In the genomic region with DNA sequence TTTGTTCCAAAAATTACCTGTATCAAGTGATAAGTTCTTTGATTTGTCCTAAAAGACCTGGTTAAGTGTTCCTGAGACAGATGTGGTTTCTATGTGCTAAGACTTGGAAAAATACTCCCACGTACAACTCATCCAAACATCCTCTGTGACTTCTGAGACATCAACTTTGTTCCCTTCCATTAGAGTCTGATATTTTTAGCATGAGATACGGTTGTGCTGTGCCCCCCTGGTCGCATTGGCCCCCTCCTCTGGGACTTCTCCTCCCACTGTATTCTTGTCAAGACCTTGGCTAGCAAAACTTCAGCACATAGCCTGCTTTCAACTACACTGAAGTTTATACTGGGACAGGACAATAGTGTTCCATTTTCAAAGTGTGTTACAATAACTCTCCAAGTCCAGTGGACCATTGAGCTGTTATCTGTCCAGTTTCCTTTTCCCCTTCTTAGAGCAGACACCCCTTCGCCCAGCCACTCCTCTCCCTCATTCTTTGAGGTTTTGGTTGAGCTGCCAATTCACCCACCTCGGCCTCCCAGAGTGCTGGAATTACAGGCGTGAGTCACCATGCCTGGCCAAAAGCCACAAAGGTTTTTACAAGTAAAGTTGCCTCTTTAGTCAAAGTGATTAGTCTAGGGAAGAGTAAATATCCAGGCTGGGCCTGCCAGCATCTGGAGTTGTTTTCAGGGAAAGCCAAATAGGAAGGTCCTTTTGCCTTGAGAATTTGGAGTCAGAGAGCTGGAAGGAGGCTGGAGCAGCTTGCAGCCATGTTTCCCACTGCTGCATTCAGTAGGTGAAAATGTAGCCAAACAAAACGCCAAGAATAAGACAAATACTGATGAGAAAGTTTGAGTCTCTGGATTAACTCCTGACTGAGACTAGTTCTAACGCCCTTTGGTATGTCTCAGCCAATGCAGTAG, we compare ENCODE assay signal across 8 cellular contexts. TPM values are rescaled to one million over a fixed set of nuclear protein-coding genes. Genes with fewer than 3 reads are reported as not detected.
A peak's percentile ranks its signal among the peaks of the same experiment; 100 is the strongest.
DNase-seq lines count a peak whose midpoint lies in the region; ATAC-seq, FAIRE-seq and TF ChIP-seq lines count a peak whose summit lies in the region.

No MANE protein-coding gene starts in this region.

- H3K79me1 ChIP-seq in H1 (ENCODE audit: low read depth, low read length), result no peaks in the 10 kb centered on the region

- H2AFZ ChIP-seq in H1 (ENCODE audit: low read length), result no peak overlapping the region

- POLR2A ChIA-PET in H1 (lab: Charles Lee; ENCODE audit: partially characterized antibody), result interaction anchor here (1.0 kb wide), 1 partner anchor 38 kb away, joined by 3 read pairs; no protein-coding TSS in a partner anchor

- H3K9ac ChIP-seq in H1 (replicated peaks in 1 of 4; ENCODE audit: extremely low read depth in 1 of 4, low read depth in 3 of 4, low read length in 3 of 4) (no peak overlapping the region), muscle layer of colon (ENCODE audit: low read length) (no peak overlapping the region)

- no peak overlapping the region for H4K91ac ChIP-seq in H1 (replicated peaks; ENCODE audit: insufficient read length, low read length)

- H2BK5ac ChIP-seq in H1 (ENCODE audit: low read depth, low read length), result no peak overlapping the region

- no peak overlapping the region for H3K23ac ChIP-seq in H1 (ENCODE audit: insufficient read length)

- H3K23me2 ChIP-seq in H1 (ENCODE audit: low read depth, low read length), result no peaks in the 10 kb centered on the region; the same call in 1 of the 2 replicates

- no peak overlapping the region for H2BK15ac ChIP-seq in H1 (ENCODE audit: low read length)

- H3K4ac ChIP-seq in H1 (replicated peaks; ENCODE audit: insufficient read length, low read depth, low read length), result no peak overlapping the region

- H3K56ac ChIP-seq in H1 (replicated peaks; ENCODE audit: insufficient read length, low read depth, low read length), result no peak overlapping the region

- H3K9me3 ChIP-seq in H1 (ENCODE audit: insufficient read depth in 2 of 2, low read depth in 1 of 2, low read length in 1 of 2) (no peaks in the 10 kb centered on the region), muscle layer of colon (ENCODE audit: low read length) (no peaks in the 10 kb centered on the region)

- no peaks in the 10 kb centered on the region for H4K20me1 ChIP-seq in H1 (replicated peaks in 1 of 2; ENCODE audit: control insufficient read depth in 1 of 2, insufficient read depth in 2 of 2, low read length in 2 of 2)

- no peak for TF ChIP-seq EP300 in H1 (IDR thresholded peaks at IDR 0.05; ENCODE audit: borderline replicate concordance in 1 of 2, low read depth in 2 of 2, low read length in 2 of 2)

- H3K79me2 ChIP-seq in H1 (ENCODE audit: control insufficient read depth in 1 of 2, insufficient read depth in 2 of 2, low read length in 2 of 2), result no peaks in the 10 kb centered on the region

- no peak overlapping the region for H2AK5ac ChIP-seq in H1 (ENCODE audit: low read depth, low read length)

- no peak overlapping the region for H3K4me2 ChIP-seq in H1 (ENCODE audit: insufficient read depth in 1 of 2, low read depth in 2 of 2, low read length in 2 of 2)

- no peak for TF ChIP-seq RAD21 in H1 (IDR thresholded peaks at IDR 0.05 in 1 of 2, conservative IDR thresholded peaks at IDR 0.05 in 1 of 2; ENCODE audit: low read depth in 2 of 2, low read length in 2 of 2)

- H3K14ac ChIP-seq in H1 (ENCODE audit: insufficient read length), result no peak overlapping the region

- H3K27ac ChIP-seq in H1 (ENCODE audit: low read depth, low read length) (no peak overlapping the region), muscle layer of colon (ENCODE audit: low read depth, low read length) (peak overlapping the region; percentile 71)

- no peak for TF ChIP-seq POLR2A in NB4 (IDR thresholded peaks at IDR 0.05; ENCODE audit: extremely low read depth, insufficient read length)
- TF ChIP-seq POLR2A in H1 (IDR thresholded peaks at IDR 0.05; ENCODE audit: control extremely low read depth in 1 of 2, low read depth in 2 of 2, low read length in 2 of 2), result no peak

- H3K27me3 ChIP-seq in H1 (replicated peaks in 1 of 4; ENCODE audit: control insufficient read depth in 3 of 4, extremely low read depth in 1 of 4, insufficient read depth in 3 of 4, low read length in 3 of 4) (0 out of 7 replicates have a peak, but pooled peaks cover 0 to 3% (median 0%) of the 10 kb centered on the region in 4 experiments), muscle layer of colon (ENCODE audit: control insufficient read depth in 1 of 2, insufficient read depth in 2 of 2, low read length in 2 of 2) (no peaks in the 10 kb centered on the region)

- H4K8ac ChIP-seq in H1 (ENCODE audit: extremely low read depth, insufficient read depth, low read length), result no peak overlapping the region

- no peak overlapping the region for H2BK20ac ChIP-seq in H1 (ENCODE audit: low read length)

- H2BK120ac ChIP-seq in H1 (replicated peaks; ENCODE audit: low read depth, low read length), result no peak overlapping the region

- no peak overlapping the region for H4K5ac ChIP-seq in H1 (ENCODE audit: insufficient read length, low read depth, low read length)

- no peak overlapping the region for H2BK12ac ChIP-seq in H1 (ENCODE audit: low read depth, low read length)

- DNase-seq in EL (peak; percentile 99), NB4 (ENCODE audit: low read depth) (peak; percentile 80), H1 (ENCODE audit: low read depth in 1 of 2, low spot score in 2 of 2) (no peak), DMS114 treated with DMSO at 0.1 percent for 48 hours (lab: John Stamatoyannopoulos, UW; ENCODE audit: unreplicated experiment) (no peak), NCI-H146 treated with DMSO at 0.1 percent for 48 hours (lab: John Stamatoyannopoulos, UW; ENCODE audit: unreplicated experiment) (no peak), NCI-H1092 (lab: John Stamatoyannopoulos, UW) (no peak)

- 0 out of 2 replicates have a peak overlapping the region, but pooled peaks have one; percentile 21 for H3K18ac ChIP-seq in H1 (ENCODE audit: extremely low read depth, low read length)

- TF ChIP-seq CTCF in NB4 (IDR thresholded peaks at IDR 0.05; ENCODE audit: low read depth, low read length) (no peak), H1 (IDR thresholded peaks at IDR 0.05; ENCODE audit: control extremely low read depth in 1 of 3, insufficient read depth in 1 of 3, low read depth in 1 of 3, low read length in 3 of 3) (no peak)

- CTCF ChIA-PET in H1 (lab: Charles Lee; ENCODE audit: partially characterized antibody), result interaction anchor here (0.9 to 2.2 kb wide), 6 partner anchors 14 to 66 kb away, joined by 3 to 6 read pairs (median 4); no protein-coding TSS in a partner anchor

- H3K4me1 ChIP-seq in H1 (replicated peaks in 1 of 4; ENCODE audit: control insufficient read depth in 3 of 4, insufficient read depth in 4 of 4, low read length in 3 of 4) (peaks cover 0 to 25% (median 7%) of the 10 kb centered on the region in 4 experiments; a peak in 6 of 7 replicates), muscle layer of colon (ENCODE audit: insufficient read depth, low read length) (peaks cover 36% of the 10 kb centered on the region)

- FAIRE-seq in H1 (lab: Jason Lieb, UNC), result no peak

- ATAC-seq in GM21619 (IDR thresholded peaks at IDR 0.05; ENCODE audit: unreplicated experiment), result no peak

- 80% methylated on average over 8 of the region's 8 CpGs; no CpG with 5 or more reads in 1 of the 2 experiments for WGBS in H1 (ENCODE audit: extremely low coverage in 1 of 2, insufficient coverage in 1 of 2, insufficient read length in 1 of 2, insufficient replicate concordance in 2 of 2, low coverage in 1 of 2, low lambda C conversion rate in 2 of 2, missing lambda C conversion rate in 1 of 2), 2 experiments

- no peak overlapping the region for H3K4me3 ChIP-seq in NB4 (ENCODE audit: low read depth, low read length)
- H3K4me3 ChIP-seq in H1 (ENCODE audit: extremely low read depth in 1 of 4, insufficient read depth in 2 of 4, low read depth in 3 of 4, low read length in 4 of 4), result no peak overlapping the region
- no peak overlapping the region for H3K4me3 ChIP-seq in muscle layer of colon (ENCODE audit: low read depth in 1 of 2, low read length in 2 of 2)

- H3K36me3 ChIP-seq in H1 (ENCODE audit: control insufficient read depth in 2 of 4, insufficient read depth in 4 of 4, low read length in 3 of 4) (no peaks in the 10 kb centered on the region), muscle layer of colon (ENCODE audit: insufficient read depth, low read length) (peaks cover 11% of the 10 kb centered on the region)

TF ChIP-seq in H1, 55 proteins besides CTCF, POLR2A, EP300 and RAD21 (continues in another document):
- TF ChIP-seq GABPA (IDR thresholded peaks at IDR 0.05; ENCODE audit: borderline replicate concordance, insufficient read depth, low read length), result no peak
- no peak for TF ChIP-seq TAF1 (IDR thresholded peaks at IDR 0.05; ENCODE audit: low read depth, low read length)
- TF ChIP-seq YY1 (IDR thresholded peaks at IDR 0.05; ENCODE audit: low read depth, low read length), result no peak
- TF ChIP-seq KDM1A (IDR thresholded peaks at IDR 0.05; ENCODE audit: borderline replicate concordance, low read length), result no peak
- TF ChIP-seq KDM5A (IDR thresholded peaks at IDR 0.05; ENCODE audit: low read length), result no peak
- no peak for TF ChIP-seq SIX5 (IDR thresholded peaks at IDR 0.05; ENCODE audit: low read depth, low read length)
- TF ChIP-seq HDAC6 (IDR thresholded peaks at IDR 0.05; ENCODE audit: low read depth, low read length), result no peak
- no peak for TF ChIP-seq ASH2L (IDR thresholded peaks at IDR 0.05; ENCODE audit: low read length)
- TF ChIP-seq SUZ12 (IDR thresholded peaks at IDR 0.05; ENCODE audit: low read length), result no peak
- TF ChIP-seq TEAD4 (IDR thresholded peaks at IDR 0.05; ENCODE audit: low read depth, low read length), result no peak
- no peak for TF ChIP-seq TAF7 (optimal IDR thresholded peaks at IDR 0.05; ENCODE audit: borderline replicate concordance, low read depth, low read length)
- TF ChIP-seq TCF12 (IDR thresholded peaks at IDR 0.05; ENCODE audit: low read depth, low read length), result no peak

RNA-seq across cellular contexts. Expression of a gene that starts 17.8 kb away (rescaled TPM):
- total RNA-seq in H1 (2021; fragmentation: NEBNext Ultra II Directional; extraction: Animal tissue kit (Norgen Biotek cat#: 25700)), result 245 and 264 TPM in 2 replicates
- polyA plus RNA-seq in H1 (2011; rRNA removed), result 169 and 199 TPM in 2 replicates
- polyA plus RNA-seq in H1 (2011; cell fraction: cytosol; rRNA removed), result 145 TPM
- 149 TPM for polyA plus RNA-seq in H1 (2011; cell fraction: nucleus; rRNA removed)
- 232 to 293 TPM (median 265 TPM) in 4 replicates for polyA plus RNA-seq in H1 (2012, experiment 1 of 2)
- 278 TPM for polyA plus RNA-seq in H1 (2012, experiment 2 of 2)
- 242 TPM for polyA plus RNA-seq in H1 (2013, experiment 1 of 2)
- 244 TPM for polyA plus RNA-seq in H1 (2013, experiment 2 of 2)
- 142 and 150 TPM in 2 replicates for polyA minus RNA-seq in H1 (2011; rRNA and poly(A)+ RNA removed)
- 109 TPM for polyA minus RNA-seq in H1 (2011; cell fraction: cytosol; rRNA and poly(A)+ RNA removed)
- 70.1 TPM for polyA minus RNA-seq in H1 (2011; cell fraction: nucleus; rRNA and poly(A)+ RNA removed)

Comparison
In these comparisons a context has a peak if more than half of its experiments do, and no peak if none do; other contexts are left out.
1. DNase-seq: peak in EL (single experiment) and NB4 (single experiment); none in H1 (0 of 2), DMS114 treated with DMSO at 0.1 percent for 48 hours (single experiment), NCI-H146 treated with DMSO at 0.1 percent for 48 hours (single experiment) and NCI-H1092 (single experiment).